Comparison of ENCODE assay signal across 8 cellular contexts in the genomic region with DNA sequence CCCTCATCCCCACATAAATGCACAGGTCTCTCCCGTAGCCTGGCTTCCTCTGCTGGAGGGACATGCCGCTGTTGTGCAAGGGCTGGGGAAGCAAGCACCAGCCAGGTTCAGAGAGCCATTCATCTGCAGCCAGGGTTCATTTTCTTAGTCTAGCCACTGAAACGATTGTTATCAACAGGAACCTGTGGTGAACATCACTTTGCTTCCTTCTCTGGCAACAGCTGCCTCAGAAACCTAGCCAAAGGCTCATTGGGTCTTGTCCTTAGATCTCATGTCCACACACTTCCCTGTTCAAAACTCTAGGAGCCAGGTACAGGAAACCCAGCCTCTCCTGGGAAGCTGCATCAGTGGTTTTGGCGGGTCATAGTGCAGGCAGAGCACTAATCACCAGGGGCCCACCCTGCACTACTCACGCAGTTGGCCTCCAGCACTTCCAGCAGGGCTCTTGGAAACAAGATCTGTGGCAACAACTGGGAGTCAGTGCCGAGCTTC. TPM values are rescaled to one million over a fixed set of nuclear protein-coding genes. Genes with fewer than 3 reads are reported as not detected.
DNase-seq lines count a peak whose midpoint lies in the region; ATAC-seq, FAIRE-seq and TF ChIP-seq lines count a peak whose summit lies in the region.

No MANE protein-coding gene starts in this region.

- peak overlapping the region; percentile 45 for H3K27ac ChIP-seq in CD4-positive, alpha-beta memory T cell (ENCODE audit: low read depth, low read length)
- no peak overlapping the region for H3K27ac ChIP-seq in lung (ENCODE audit: low read depth in 1 of 2, low read length in 1 of 2)

- H3K4me3 ChIP-seq in CD4-positive, alpha-beta memory T cell (ENCODE audit: low read length in 2 of 2) = peak overlapping the region; percentile 8 to 17
- H3K4me3 ChIP-seq in lung = no peak overlapping the region

- peak; percentile 60 for ATAC-seq in GM19467 (IDR thresholded peaks at IDR 0.05; ENCODE audit: unreplicated experiment)
- ATAC-seq in lung (ENCODE audit: insufficient read depth, low FRiP score) = peak; percentile 34

- peaks cover 30% of the 10 kb centered on the region for H3K36me3 ChIP-seq in CD4-positive, alpha-beta memory T cell (ENCODE audit: insufficient read depth, low read length)
- peaks cover 10 to 15% of the 10 kb centered on the region in 2 donors for H3K36me3 ChIP-seq in lung (ENCODE audit: control insufficient read depth in 2 of 2, insufficient read depth in 2 of 2, low read length in 2 of 2)

- peaks cover 51 to 73% of the 10 kb centered on the region in 2 donors for H3K36me3 Mint-ChIP-seq in CD4-positive, alpha-beta memory T cell

- no peaks in the 10 kb centered on the region for H3K27me3 Mint-ChIP-seq in CD4-positive, alpha-beta memory T cell

- no peaks in the 10 kb centered on the region for H3K27me3 ChIP-seq in CD4-positive, alpha-beta memory T cell (ENCODE audit: insufficient read depth, low read length)
- no peaks in the 10 kb centered on the region for H3K27me3 ChIP-seq in lung (ENCODE audit: control insufficient read depth, insufficient read depth)

- H3K4me3 Mint-ChIP-seq in CD4-positive, alpha-beta memory T cell = peak overlapping the region; percentile 36 to 92 (median 84)

- H3K9me3 ChIP-seq in CD4-positive, alpha-beta memory T cell (ENCODE audit: control insufficient read depth in 1 of 2, low read length in 2 of 2) = no peaks in the 10 kb centered on the region
- no peaks in the 10 kb centered on the region for H3K9me3 ChIP-seq in lung (ENCODE audit: control insufficient read depth in 2 of 2, insufficient read depth in 1 of 2, low read length in 1 of 2)

- CTCF ChIA-PET in CD4-positive, alpha-beta memory T cell (lab: Charles Lee; ENCODE audit: partially characterized antibody) = interaction anchor here (0.9 to 16.2 kb wide), 6 partner anchors 8 to 164 kb away, joined by 3 to 488 read pairs (median 68); partner anchors contain the start of genes DPH3 and OXNAD1

- TF ChIP-seq CTCF in lung (IDR thresholded peaks at IDR 0.05; ENCODE audit: control extremely low read depth, extremely low read depth) = no peak

- FAIRE-seq in urothelium cell line (lab: Jason Lieb, UNC) = no peak

- H3K9me3 Mint-ChIP-seq in CD4-positive, alpha-beta memory T cell = peaks cover 0 to 1% (median 0%) of the 10 kb centered on the region in 8 donors

- H3K4me1 Mint-ChIP-seq in CD4-positive, alpha-beta memory T cell = peaks cover 73 to 95% (median 87%) of the 10 kb centered on the region in 4 donors

- H3K27ac Mint-ChIP-seq in CD4-positive, alpha-beta memory T cell = peak overlapping the region; percentile 92 to 96 (median 93)

- POLR2A ChIA-PET in CD4-positive, alpha-beta memory T cell (lab: Charles Lee; ENCODE audit: partially characterized antibody) = interaction anchor here (0.6 to 14.2 kb wide), 11 partner anchors 7 to 204 kb away, joined by 3 to 361 read pairs (median 9); partner anchors contain the start of genes DPH3, OXNAD1 and RFTN1

- intact Hi-C loops in CD4-positive, alpha-beta memory T cell (cut with micrococcal nuclease) = loop anchor here (1.0 kb wide), 1 partner anchor 26 kb away; no protein-coding TSS in a partner anchor

- H3K4me1 ChIP-seq in CD4-positive, alpha-beta memory T cell (ENCODE audit: insufficient read depth, low read length) = peaks cover 98% of the 10 kb centered on the region
- peaks cover 0 to 1% of the 10 kb centered on the region in 2 donors for H3K4me1 ChIP-seq in lung (ENCODE audit: control insufficient read depth in 2 of 2, insufficient read depth in 2 of 2, low read length in 2 of 2)

- WGBS in lung, 2 donors = 26 to 42% methylated on average over 6 of the region's 6 CpGs

- peak; percentile 73 to 85 (median 76) for DNase-seq in CD4-positive, alpha-beta memory T cell
- DNase-seq in HuH-7 (ENCODE audit: low spot score) (peak; percentile 81), lung (ENCODE audit: low spot score) (no peak), A172 (ENCODE audit: low spot score) (no peak), urothelium cell line (ENCODE audit: low spot score) (no peak), NCI-H510A treated with DMSO at 0.1 percent for 48 hours (lab: John Stamatoyannopoulos, UW) (no peak)
- peak; percentile 52 for DNase-seq in activated effector memory CD4-positive, alpha-beta T cell treated with Interleukin-2 at 50 U/mL for 16 hours

RNA-seq across cellular contexts. Expression of gene OXNAD1, which starts 47.0 kb away (rescaled TPM):
- total RNA-seq in CD4-positive, alpha-beta memory T cell = 10 to 100 TPM; 78.5 to 84.7 TPM
- 10 to 100 TPM; 61.7 to 68.0 TPM for polyA plus RNA-seq in CD4-positive, alpha-beta memory T cell
- 10 to 100 TPM; 11.8 to 23.4 TPM for total RNA-seq in lung
- polyA plus RNA-seq in lung = 1 to 10 TPM; 4.4 to 7.0 TPM
- total RNA-seq in A172 (2014; rRNA removed; shearing (Covaris generic)) = 17.5 and 18.7 TPM in 2 replicates

RNA-seq across cellular contexts. Expression of gene DPH3, which starts 47.3 kb away (rescaled TPM):
- total RNA-seq in CD4-positive, alpha-beta memory T cell = 10 to 100 TPM; 15.2 to 15.4 TPM
- polyA plus RNA-seq in CD4-positive, alpha-beta memory T cell = 10 to 100 TPM; 19.6 to 39.7 TPM
- total RNA-seq in lung = 10 to 100 TPM; 11.7 to 22.0 TPM
- 10 to 100 TPM; 13.9 to 18.7 TPM for polyA plus RNA-seq in lung
- 21.3 and 23.5 TPM in 2 replicates for total RNA-seq in A172 (2014; rRNA removed; shearing (Covaris generic))

Comparison
In these comparisons a context has a peak if more than half of its experiments do, and no peak if none do; other contexts are left out.
1. DNase-seq: peak in CD4-positive, alpha-beta memory T cell (5 of 5), HuH-7 (single experiment) and activated effector memory CD4-positive, alpha-beta T cell treated with Interleukin-2 at 50 U/mL for 16 hours (single experiment); none in lung (single experiment), A172 (single experiment), urothelium cell line (single experiment) and NCI-H510A treated with DMSO at 0.1 percent for 48 hours (single experiment).